Comparison of ENCODE assay signal across 30 cellular contexts in the genomic region with DNA sequence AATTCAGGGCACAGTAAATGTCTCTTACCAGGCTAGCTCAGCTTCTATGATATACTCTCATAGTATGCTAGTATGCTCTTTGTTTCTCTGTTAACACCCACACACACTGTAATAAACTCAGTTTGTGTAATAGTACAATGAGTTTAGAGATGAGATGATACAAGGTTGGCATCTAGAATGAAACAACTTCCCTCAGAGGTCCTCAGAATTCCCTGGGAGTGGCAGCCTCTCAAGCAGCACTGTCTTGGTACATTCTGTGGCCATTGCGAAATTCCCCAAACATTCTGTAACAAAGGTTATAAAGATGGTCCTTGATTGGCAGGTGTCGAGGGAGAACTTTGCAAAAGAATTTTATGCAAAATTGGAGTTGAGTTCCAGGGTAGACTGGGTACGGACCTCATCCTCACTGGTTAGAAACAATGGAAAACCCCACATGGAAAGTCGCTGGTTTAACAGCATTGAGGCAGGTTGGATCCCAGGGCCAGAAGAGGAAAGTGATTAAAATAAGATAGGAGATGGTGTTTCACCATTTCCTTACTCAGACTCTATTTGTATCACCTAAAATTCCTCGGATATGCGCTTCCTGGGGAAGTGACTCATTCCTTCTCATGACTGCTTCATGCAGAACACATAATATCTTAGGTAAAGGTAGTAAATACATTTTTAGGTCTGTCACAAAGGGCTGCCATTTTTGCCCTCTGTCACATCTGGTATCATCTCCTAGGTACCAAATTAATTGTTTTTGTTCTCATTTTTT.
DNase-seq lines count a peak whose midpoint lies in the region; ATAC-seq, FAIRE-seq and TF ChIP-seq lines count a peak whose summit lies in the region.
"Had no signal": no experiment of that assay in that cellular context is flagged by ENCODE, and none has a peak within 500 bp of the region (broad histone marks: within the 10 kb centered on the region; RNA-seq: fewer than 3 reads in every experiment).

No MANE protein-coding gene starts in this region.

- H3K27me3 Mint-ChIP-seq in astrocyte (ENCODE audit: low read depth, unreplicated experiment) (no peaks in the 10 kb centered on the region), T-cell (no peaks in the 10 kb centered on the region)
- no peaks in the 10 kb centered on the region for H3K27me3 Mint-ChIP-seq in activated CD8-positive, alpha-beta T cell treated with anti-CD3 and anti-CD28 coated beads, Interleukin-2, amount 10 ng/mL, durations not matched to agents 7 days and 5 days (ENCODE audit: low read depth)
- H3K27me3 Mint-ChIP-seq: activated CD8-positive, alpha-beta T cell treated with anti-CD3 and anti-CD28 coated beads for 36 hours; dendritic cell treated with granulocyte-macrophage colony-stimulating factor and Interleukin-4, amounts not matched to agents 40 ng/mL and 50 ng/mL, for 4 days; naive B cell had no signal

- H3K4me1 Mint-ChIP-seq in astrocyte (ENCODE audit: low read depth, unreplicated experiment) (no peaks in the 10 kb centered on the region), T-cell (no peaks in the 10 kb centered on the region)
- H3K4me1 Mint-ChIP-seq in activated CD8-positive, alpha-beta T cell treated with anti-CD3 and anti-CD28 coated beads, Interleukin-2, amount 10 ng/mL, durations not matched to agents 7 days and 5 days (ENCODE audit: low read depth) = no peaks in the 10 kb centered on the region
- H3K4me1 Mint-ChIP-seq: naive B cell had no signal

- intact Hi-C loops in A673 (cut with micrococcal nuclease; ENCODE audit: unreplicated experiment) (no loop called here), HepG2 (cut with micrococcal nuclease; ENCODE audit: unreplicated experiment) (no loop called here)

- no peak overlapping the region for H3K27ac ChIP-seq in A673 (ENCODE audit: low read depth, low read length, poor library complexity, severe bottlenecking)
- no peak overlapping the region for H3K27ac ChIP-seq in astrocyte (ENCODE audit: low read depth, low read length)
- no peak overlapping the region for H3K27ac ChIP-seq in HepG2 (ENCODE audit: extremely low read length, insufficient read depth, low read length)
- H3K27ac ChIP-seq: A549, adrenal gland, heart right ventricle, HL-60, SJCRH30, skin epidermis had no signal

- CTCF ChIA-PET in A673 (lab: Charles Lee) = no interaction called here
- CTCF ChIA-PET in T-cell (lab: Charles Lee) = no interaction called here
- CTCF ChIA-PET in HepG2 (lab: Yijun Ruan, JAX; ENCODE audit: low intra/inter-chr PET ratio, low total read pairs) = no interaction called here
- CTCF ChIA-PET in activated CD8-positive, alpha-beta T cell treated with anti-CD3 and anti-CD28 coated beads, Interleukin-2, amount 10 ng/mL, durations not matched to agents 7 days and 5 days (lab: Charles Lee) = no interaction called here

- H3K27ac Mint-ChIP-seq in astrocyte (ENCODE audit: unreplicated experiment) = no peak overlapping the region
- H3K27ac Mint-ChIP-seq in T-cell = no peak overlapping the region
- H3K27ac Mint-ChIP-seq in activated CD8-positive, alpha-beta T cell treated with anti-CD3 and anti-CD28 coated beads, Interleukin-2, amount 10 ng/mL, durations not matched to agents 7 days and 5 days = no peak overlapping the region
- H3K27ac Mint-ChIP-seq: activated CD8-positive, alpha-beta T cell treated with anti-CD3 and anti-CD28 coated beads for 36 hours; dendritic cell treated with granulocyte-macrophage colony-stimulating factor and Interleukin-4, amounts not matched to agents 40 ng/mL and 50 ng/mL, for 4 days; naive B cell had no signal

- in situ Hi-C loops in HepG2 (cut with HindIII; ENCODE audit: extremely low pct_ligation_motif_present, low pct_unique_long_range_greater_than_20kb) = no loop called here

- DNase-seq in A673 (ENCODE audit: low spot score) (peak; percentile 45), HT-29 (ENCODE audit: low spot score) (peak; percentile 8), astrocyte (ENCODE audit: low read depth) (peak; percentile 1), foreskin fibroblast (peak; percentile 15 to 36), T-cell (no peak), HepG2 (ENCODE audit: low spot score) (no peak), activated gamma-delta T cell treated with Interleukin-2 at 50 U/mL for 16 hours (no peak)
- no peak for DNase-seq in activated CD8-positive, alpha-beta T cell treated with anti-CD3 and anti-CD28 coated beads, Interleukin-2, amount 10 ng/mL, durations not matched to agents 7 days and 5 days
- DNase-seq: activated CD4-positive, alpha-beta T cell treated with anti-CD3 and anti-CD28 coated beads for 1 hour; activated CD8-positive, alpha-beta T cell treated with anti-CD3 and anti-CD28 coated beads for 36 hours; activated gamma-delta T cell; activated T-cell treated with anti-CD3 and anti-CD28 coated beads, Interleukin-2, amount 50 U/mL, for 1 hour; adrenal gland; BE2C; DMS53; heart right ventricle; mesenchymal stem cell; naive B cell; NCI-H510A; NK-92 treated with Interleukin-12 subunit alpha and Interleukin-12 subunit beta, amount 100 ng/mL, for 24 hours; nucleus accumbens; SJCRH30 had no signal

- H3K4me3 ChIP-seq in A673 (ENCODE audit: low read depth, low read length, poor library complexity, severe bottlenecking) (no peak overlapping the region), astrocyte (ENCODE audit: insufficient read depth, low read depth, low read length) (no peak overlapping the region), foreskin fibroblast (ENCODE audit: low read depth in 1 of 2, low read length in 2 of 2) (no peak overlapping the region), HepG2 (replicated peaks in 1 of 3; ENCODE audit: insufficient read depth in 1 of 3, low read depth in 2 of 3, low read length in 3 of 3) (no peak overlapping the region)
- H3K4me3 ChIP-seq: A549, adrenal gland, heart right ventricle, SJCRH30, skin epidermis had no signal

- POLR2A ChIA-PET in A673 (lab: Charles Lee; ENCODE audit: low non-redundant PET) (no interaction called here), T-cell (lab: Charles Lee) (no interaction called here), HepG2 (lab: Yijun Ruan, JAX) (no interaction called here)
- POLR2A ChIA-PET in activated CD8-positive, alpha-beta T cell treated with anti-CD3 and anti-CD28 coated beads, Interleukin-2, amount 10 ng/mL, durations not matched to agents 7 days and 5 days (lab: Charles Lee) = no interaction called here

- BruUV-seq in A673 (replicated peaks; lab: Mats Ljungman, UMichigan) (no TSS peak), HepG2 (replicated peaks; lab: Mats Ljungman, UMichigan) (no TSS peak)

- no peaks in the 10 kb centered on the region for H3K36me3 Mint-ChIP-seq in astrocyte (ENCODE audit: low read depth, unreplicated experiment)
- no peaks in the 10 kb centered on the region for H3K36me3 Mint-ChIP-seq in T-cell
- H3K36me3 Mint-ChIP-seq in activated CD8-positive, alpha-beta T cell treated with anti-CD3 and anti-CD28 coated beads, Interleukin-2, amount 10 ng/mL, durations not matched to agents 7 days and 5 days (ENCODE audit: low read depth) = no peaks in the 10 kb centered on the region
- H3K36me3 Mint-ChIP-seq: naive B cell had no signal

- no peak overlapping the region for H2AFZ ChIP-seq in astrocyte (ENCODE audit: low read depth, low read length)
- no peak overlapping the region for H2AFZ ChIP-seq in HepG2 (ENCODE audit: low read length)

- H3K36me3 ChIP-seq in A673 (ENCODE audit: insufficient read depth, low read length, poor library complexity, severe bottlenecking) (no peaks in the 10 kb centered on the region), astrocyte (ENCODE audit: insufficient read depth, low read length) (no peaks in the 10 kb centered on the region), HepG2 (replicated peaks in 1 of 2; ENCODE audit: control insufficient read depth in 1 of 2, insufficient read depth in 2 of 2, low read length in 2 of 2) (no peaks in the 10 kb centered on the region)
- H3K36me3 ChIP-seq: adrenal gland, BE2C, heart right ventricle, SJCRH30 had no signal

- no peak for TF ChIP-seq POLR2A in HepG2 (IDR thresholded peaks at IDR 0.05; ENCODE audit: insufficient read depth in 1 of 2, low read depth in 2 of 2, low read length in 2 of 2)

- H3K9ac ChIP-seq in astrocyte (ENCODE audit: low read length) = no peak overlapping the region
- no peak overlapping the region for H3K9ac ChIP-seq in HepG2 (ENCODE audit: insufficient read depth, low read depth, low read length)

- ATAC-seq in T-cell (replicated peaks in 1 of 4) = no peak
- no peak for ATAC-seq in HepG2
- no peak for ATAC-seq in activated CD8-positive, alpha-beta T cell treated with anti-CD3 and anti-CD28 coated beads, Interleukin-2, amount 10 ng/mL, durations not matched to agents 7 days and 5 days
- ATAC-seq: A549; activated CD8-positive, alpha-beta T cell treated with anti-CD3 and anti-CD28 coated beads for 36 hours; HCT116; heart right ventricle; Panc1 had no signal

- H4K20me1 ChIP-seq in astrocyte (ENCODE audit: insufficient read depth, low read length) = no peaks in the 10 kb centered on the region
- no peaks in the 10 kb centered on the region for H4K20me1 ChIP-seq in HepG2 (ENCODE audit: insufficient read depth, low read length)

- TF ChIP-seq EP300 in HepG2 (IDR thresholded peaks at IDR 0.05; ENCODE audit: low read depth in 2 of 2, low read length in 2 of 2) (no peak), HepG2 (CRISPR knock-in tag; IDR thresholded peaks at IDR 0.05; ENCODE audit: borderline replicate concordance) (no peak)

- FAIRE-seq in astrocyte (lab: Jason Lieb, UNC) = no peak
- FAIRE-seq in HepG2 (lab: Jason Lieb, UNC) = no peak
- FAIRE-seq: A549, endometrium, TTC549 had no signal

- no peak for TF ChIP-seq CTCF in A673 (conservative IDR thresholded peaks at IDR 0.05; ENCODE audit: low read depth, low read length)
- no peak for TF ChIP-seq CTCF in astrocyte (IDR thresholded peaks at IDR 0.05; ENCODE audit: insufficient read depth, low read depth, low read length)
- no peak for TF ChIP-seq CTCF in foreskin fibroblast (IDR thresholded peaks at IDR 0.05; ENCODE audit: low read depth, low read length)
- TF ChIP-seq CTCF in HepG2 (CRISPR knock-in tag; IDR thresholded peaks at IDR 0.05) = no peak

- H3K4me1 ChIP-seq in A673 (ENCODE audit: insufficient read depth, low read length, poor library complexity, severe bottlenecking) = peaks cover 52% of the 10 kb centered on the region
- H3K4me1 ChIP-seq in astrocyte (ENCODE audit: insufficient read depth, low read length) = no peaks in the 10 kb centered on the region
- no peaks in the 10 kb centered on the region for H3K4me1 ChIP-seq in HepG2 (ENCODE audit: insufficient read depth, low read length)
- H3K4me1 ChIP-seq: A549, adrenal gland, BE2C, heart right ventricle, SJCRH30 had no signal

- no peak overlapping the region for H3K4me2 ChIP-seq in astrocyte (ENCODE audit: low read length)
- no peak overlapping the region for H3K4me2 ChIP-seq in HepG2 (ENCODE audit: low read depth, low read length)
- H3K4me2 ChIP-seq: A549 had no signal

- no peak for TF ChIP-seq RAD21 in HepG2 (CRISPR knock-in tag; IDR thresholded peaks at IDR 0.05)

- no peaks in the 10 kb centered on the region for H3K9me3 ChIP-seq in A673 (ENCODE audit: low read depth, low read length, poor library complexity, severe bottlenecking)
- no peaks in the 10 kb centered on the region for H3K9me3 ChIP-seq in astrocyte (ENCODE audit: insufficient read depth, low read depth, low read length)
- H3K9me3 ChIP-seq in HepG2 (ENCODE audit: low read length) = peaks cover 74% of the 10 kb centered on the region
- H3K9me3 ChIP-seq: A549, adrenal gland, BE2C, heart right ventricle, SJCRH30 had no signal

- H3K4me3 Mint-ChIP-seq in astrocyte (ENCODE audit: unreplicated experiment) = no peak overlapping the region
- H3K4me3 Mint-ChIP-seq in T-cell = no peak overlapping the region
- no peak overlapping the region for H3K4me3 Mint-ChIP-seq in activated CD8-positive, alpha-beta T cell treated with anti-CD3 and anti-CD28 coated beads, Interleukin-2, amount 10 ng/mL, durations not matched to agents 7 days and 5 days
- H3K4me3 Mint-ChIP-seq: activated CD8-positive, alpha-beta T cell treated with anti-CD3 and anti-CD28 coated beads for 36 hours; dendritic cell treated with granulocyte-macrophage colony-stimulating factor and Interleukin-4, amounts not matched to agents 40 ng/mL and 50 ng/mL, for 4 days; naive B cell had no signal

- 1% methylated on average over 6 of the region's 6 CpGs for WGBS in HepG2 (ENCODE audit: low lambda C conversion rate)

- H3K9me3 Mint-ChIP-seq in astrocyte (ENCODE audit: unreplicated experiment) = no peaks in the 10 kb centered on the region
- H3K9me3 Mint-ChIP-seq in T-cell = peaks cover 10 to 19% (median 19%) of the 10 kb centered on the region in 3 donors
- peaks cover 3% of the 10 kb centered on the region for H3K9me3 Mint-ChIP-seq in activated CD8-positive, alpha-beta T cell treated with anti-CD3 and anti-CD28 coated beads, Interleukin-2, amount 10 ng/mL, durations not matched to agents 7 days and 5 days (ENCODE audit: insufficient read depth)
- H3K9me3 Mint-ChIP-seq: activated CD8-positive, alpha-beta T cell treated with anti-CD3 and anti-CD28 coated beads for 36 hours; dendritic cell treated with granulocyte-macrophage colony-stimulating factor and Interleukin-4, amounts not matched to agents 40 ng/mL and 50 ng/mL, for 4 days had no signal

- no peaks in the 10 kb centered on the region for H3K79me2 ChIP-seq in astrocyte (ENCODE audit: insufficient read depth, low read length)
- H3K79me2 ChIP-seq in HepG2 (ENCODE audit: insufficient read depth, low read length) = no peaks in the 10 kb centered on the region

- no peaks in the 10 kb centered on the region for H3K27me3 ChIP-seq in A673 (replicated peaks; ENCODE audit: insufficient read depth, low read depth, low read length, poor library complexity)
- no peaks in the 10 kb centered on the region for H3K27me3 ChIP-seq in astrocyte (ENCODE audit: insufficient read depth, low read length)
- H3K27me3 ChIP-seq in HepG2 (ENCODE audit: control insufficient read depth in 1 of 2, insufficient read depth in 2 of 2, low read length in 2 of 2) = no peaks in the 10 kb centered on the region
- H3K27me3 ChIP-seq: adrenal gland, BE2C, heart right ventricle, SJCRH30 had no signal

Comparison
In these comparisons a context has a peak if more than half of its experiments do, and no peak if none do; other contexts are left out.
1. DNase-seq: peak in A673 (single experiment), HT-29 (single experiment), astrocyte (single experiment) and foreskin fibroblast (2 of 2); none in T-cell (0 of 34), HepG2 (single experiment), activated gamma-delta T cell treated with Interleukin-2 at 50 U/mL for 16 hours (single experiment) and activated CD8-positive, alpha-beta T cell treated with anti-CD3 and anti-CD28 coated beads, Interleukin-2, amount 10 ng/mL, durations not matched to agents 7 days and 5 days (single experiment).